Comparison of ENCODE assay signal across 21 cellular contexts in genomic region chr15:62736756-62737155, GRCh38.
DNase-seq lines count a peak whose midpoint lies in the region; ATAC-seq and TF ChIP-seq lines count a peak whose summit lies in the region.
"Had no signal": no experiment of that assay in that cellular context is flagged by ENCODE, and none has a peak within 500 bp of the region (broad histone marks: within the 10 kb centered on the region; RNA-seq: fewer than 3 reads in every experiment).

No MANE protein-coding gene starts in this region.

- peaks cover 8 to 20% of the 10 kb centered on the region in 2 experiments; a peak in 3 of 4 replicates for H3K4me1 ChIP-seq in SK-N-SH (ENCODE audit: control insufficient read depth in 1 of 2, insufficient read depth in 2 of 2, low read depth in 1 of 2, low read length in 1 of 2)
- H3K4me1 ChIP-seq: BLaER1 treated with 17β-estradiol and CSF1 and Interleukin-3, amounts not matched to agents 10 nM and 100 nM had no signal

- POLR2A ChIA-PET in SK-N-SH (lab: Yijun Ruan, JAX): no interaction called here

- no peak overlapping the region for H2AFZ ChIP-seq in SK-N-SH (ENCODE audit: low read depth)

- TF ChIP-seq CTCF in SK-N-SH (IDR thresholded peaks at IDR 0.05) (no peak), nephron progenitor cell (IDR thresholded peaks at IDR 0.05) (no peak)

- H3K9ac ChIP-seq in SK-N-SH: no peak overlapping the region
- H3K9ac ChIP-seq: BLaER1 treated with 17β-estradiol and CSF1 and Interleukin-3, amounts not matched to agents 10 nM and 100 nM had no signal

- no peak overlapping the region for H3K4me3 ChIP-seq in SK-N-SH (ENCODE audit: low read depth in 2 of 2, low read length in 1 of 2)
- H3K4me3 ChIP-seq: A549; BLaER1 treated with 17β-estradiol and CSF1 and Interleukin-3, amounts not matched to agents 10 nM and 100 nM; GM12878 had no signal

- peaks cover 41% of the 10 kb centered on the region for H3K4me1 Mint-ChIP-seq in nephron progenitor cell
- no peaks in the 10 kb centered on the region for H3K4me1 Mint-ChIP-seq in stimulated activated naive B cell treated with anti-CD40 and anti-IgM and Interleukin-4, amounts not matched to agents 10 μg/mL and 1 μg/mL and 100 μg/mL, for 72 hours
- H3K4me1 Mint-ChIP-seq: B cell had no signal

- H3K9me2 ChIP-seq in SK-N-SH: no peaks in the 10 kb centered on the region

- H3K79me2 ChIP-seq in SK-N-SH (ENCODE audit: insufficient read depth): peaks cover 9% of the 10 kb centered on the region

- H3K9me3 ChIP-seq in SK-N-SH: 0 out of 2 replicates have a peak, but pooled peaks cover under 1% of the 10 kb centered on the region
- H3K9me3 ChIP-seq: A549 had no signal

- peak; percentile 19 for DNase-seq in SK-N-SH
- DNase-seq in nephron progenitor cell: no peak
- no peak for DNase-seq in stimulated activated naive B cell treated with anti-CD40 and anti-IgM and Interleukin-4, amounts not matched to agents 10 μg/mL and 1 μg/mL and 100 μg/mL, for 72 hours
- DNase-seq in COR-L47 (lab: John Stamatoyannopoulos, UW): no peak
- no peak for DNase-seq in NOMO-1 treated with DMSO at 0.1 percent for 48 hours (lab: John Stamatoyannopoulos, UW; ENCODE audit: unreplicated experiment)
- DNase-seq: AML-193; CD4-positive, alpha-beta T cell; CD8-positive, alpha-beta T cell; DMS 273 treated with DMSO at 0.1 percent for 48 hours; DMS153; DMS53; DMS79; DND-41; GDM1 had no signal

- H3K4me2 ChIP-seq in SK-N-SH: no peak overlapping the region
- H3K4me2 ChIP-seq: A549; BLaER1 treated with 17β-estradiol and CSF1 and Interleukin-3, amounts not matched to agents 10 nM and 100 nM had no signal

- H3F3A ChIP-seq in SK-N-SH (replicated peaks; ENCODE audit: insufficient read depth): peaks cover 35% of the 10 kb centered on the region

- H3K27ac ChIP-seq in SK-N-SH (ENCODE audit: low read depth in 2 of 2, low read length in 1 of 2): no peak overlapping the region
- H3K27ac ChIP-seq: 22Rv1; A549; BLaER1 treated with 17β-estradiol and CSF1 and Interleukin-3, amounts not matched to agents 10 nM and 100 nM; C4-2B had no signal

- WGBS in SK-N-SH (ENCODE audit: low lambda C conversion rate): 94% methylated on average over 14 of the region's 14 CpGs

- TF ChIP-seq RAD21 in SK-N-SH (IDR thresholded peaks at IDR 0.05; ENCODE audit: low read length): no peak

- H4K20me1 ChIP-seq in SK-N-SH (ENCODE audit: insufficient read depth): no peaks in the 10 kb centered on the region
- H4K20me1 ChIP-seq: BLaER1 treated with 17β-estradiol and CSF1 and Interleukin-3, amounts not matched to agents 10 nM and 100 nM had no signal

- no peak for TF ChIP-seq EP300 in SK-N-SH (IDR thresholded peaks at IDR 0.05; ENCODE audit: borderline replicate concordance in 1 of 2, low read depth in 1 of 2, low read length in 1 of 2)

- CTCF ChIA-PET in SK-N-SH (lab: Yijun Ruan, JAX): no interaction called here

- no peaks in the 10 kb centered on the region for H3K27me3 ChIP-seq in SK-N-SH (ENCODE audit: insufficient read depth)
- H3K27me3 ChIP-seq: BLaER1 treated with 17β-estradiol and CSF1 and Interleukin-3, amounts not matched to agents 10 nM and 100 nM had no signal

- peak overlapping the region; percentile 78 for H3K27ac Mint-ChIP-seq in nephron progenitor cell
- H3K27ac Mint-ChIP-seq in stimulated activated naive B cell treated with anti-CD40 and anti-IgM and Interleukin-4, amounts not matched to agents 10 μg/mL and 1 μg/mL and 100 μg/mL, for 72 hours: peak overlapping the region; percentile 15
- H3K27ac Mint-ChIP-seq: B cell; CD4-positive, alpha-beta T cell; CD8-positive, alpha-beta T cell had no signal

- no peak overlapping the region for H3K4me3 Mint-ChIP-seq in nephron progenitor cell
- no peak overlapping the region for H3K4me3 Mint-ChIP-seq in stimulated activated naive B cell treated with anti-CD40 and anti-IgM and Interleukin-4, amounts not matched to agents 10 μg/mL and 1 μg/mL and 100 μg/mL, for 72 hours
- H3K4me3 Mint-ChIP-seq: B cell; CD4-positive, alpha-beta T cell; CD8-positive, alpha-beta T cell had no signal

- no peaks in the 10 kb centered on the region for H3K9me3 Mint-ChIP-seq in nephron progenitor cell
- no peaks in the 10 kb centered on the region for H3K9me3 Mint-ChIP-seq in stimulated activated naive B cell treated with anti-CD40 and anti-IgM and Interleukin-4, amounts not matched to agents 10 μg/mL and 1 μg/mL and 100 μg/mL, for 72 hours
- H3K9me3 Mint-ChIP-seq: CD4-positive, alpha-beta T cell; CD8-positive, alpha-beta T cell had no signal

- no peak for ATAC-seq in SK-N-SH treated with all-trans-retinoic acid at 6 μM for 48 hours
- no peak for ATAC-seq in stimulated activated naive B cell treated with anti-CD40 and anti-IgM and Interleukin-4, amounts not matched to agents 10 μg/mL and 1 μg/mL and 100 μg/mL, for 72 hours (replicated peaks)
- ATAC-seq: A549; CD8-positive, alpha-beta T cell; GM12878 had no signal

- peaks cover 18% of the 10 kb centered on the region for H3K36me3 Mint-ChIP-seq in nephron progenitor cell (ENCODE audit: low read depth)
- H3K36me3 Mint-ChIP-seq in stimulated activated naive B cell treated with anti-CD40 and anti-IgM and Interleukin-4, amounts not matched to agents 10 μg/mL and 1 μg/mL and 100 μg/mL, for 72 hours: no peaks in the 10 kb centered on the region
- H3K36me3 Mint-ChIP-seq: CD8-positive, alpha-beta T cell had no signal

- H3K27me3 Mint-ChIP-seq in nephron progenitor cell (ENCODE audit: low read depth, poor library complexity): peaks cover 4% of the 10 kb centered on the region
- H3K27me3 Mint-ChIP-seq in stimulated activated naive B cell treated with anti-CD40 and anti-IgM and Interleukin-4, amounts not matched to agents 10 μg/mL and 1 μg/mL and 100 μg/mL, for 72 hours: peaks cover 0 to 9% of the 10 kb centered on the region in 2 donors

- H3K36me3 ChIP-seq in SK-N-SH (replicated peaks in 1 of 2; ENCODE audit: control insufficient read depth in 1 of 2, insufficient read depth in 2 of 2, low read length in 1 of 2): peaks cover 10 to 16% of the 10 kb centered on the region in 2 experiments

TF ChIP-seq in SK-N-SH, 30 proteins besides CTCF, POLR2A, EP300 and RAD21 (continues in another document):
- no peak for TF ChIP-seq RCOR1 (IDR thresholded peaks at IDR 0.05; ENCODE audit: low read length)
- no peak for TF ChIP-seq SIN3A (IDR thresholded peaks at IDR 0.05; ENCODE audit: borderline replicate concordance, low read depth, low read length)
- no peak for TF ChIP-seq TAF1 (IDR thresholded peaks at IDR 0.05; ENCODE audit: borderline replicate concordance, low read depth, low read length)
- no peak for TF ChIP-seq YY1 (IDR thresholded peaks at IDR 0.05; ENCODE audit: low read depth)
- no peak for TF ChIP-seq MEF2A (IDR thresholded peaks at IDR 0.05; ENCODE audit: borderline replicate concordance, low read depth)
- TF ChIP-seq TEAD4 (IDR thresholded peaks at IDR 0.05; ENCODE audit: borderline replicate concordance, insufficient read depth): no peak
- no peak for TF ChIP-seq NFIC (IDR thresholded peaks at IDR 0.05; ENCODE audit: borderline replicate concordance)
- no peak for TF ChIP-seq NRF1 (IDR thresholded peaks at IDR 0.05; ENCODE audit: low read depth, low read length)
- no peak for TF ChIP-seq ELF1 (IDR thresholded peaks at IDR 0.05)
- TF ChIP-seq GABPA (IDR thresholded peaks at IDR 0.05; ENCODE audit: low read depth): no peak
- TF ChIP-seq TCF12 (IDR thresholded peaks at IDR 0.05): no peak
- no peak for TF ChIP-seq FOXJ3 (CRISPR knock-in tag; IDR thresholded peaks at IDR 0.05)

TF ChIP-seq in SK-N-SH treated with all-trans-retinoic acid at 6 μM for 48 hours, 23 proteins besides CTCF, POLR2A, EP300 and RAD21:
- no peak for TF ChIP-seq TSHZ2 (CRISPR knock-in tag; IDR thresholded peaks at IDR 0.05)
- TF ChIP-seq PATZ1 (CRISPR knock-in tag; IDR thresholded peaks at IDR 0.05; ENCODE audit: borderline replicate concordance): no peak
- no peak for TF ChIP-seq GLIS3 (CRISPR knock-in tag; IDR thresholded peaks at IDR 0.05)
- no peak for TF ChIP-seq ZFP3 (CRISPR knock-in tag; IDR thresholded peaks at IDR 0.05)
- TF ChIP-seq SNAI2 (CRISPR knock-in tag; IDR thresholded peaks at IDR 0.05): no peak
- TF ChIP-seq ZFP30 (CRISPR knock-in tag; IDR thresholded peaks at IDR 0.05): no peak
- TF ChIP-seq BACH2 (CRISPR knock-in tag; IDR thresholded peaks at IDR 0.05; ENCODE audit: borderline replicate concordance): no peak
- no peak for TF ChIP-seq ZC3H10 (CRISPR knock-in tag; IDR thresholded peaks at IDR 0.05)
TF ChIP-seq in SK-N-SH treated with all-trans-retinoic acid at 6 μM for 48 hours: peak in this region for 0.
